Comparison of ENCODE assay signal across 16 cellular contexts in genomic region chr19:2460245-2460644, GRCh38. TPM values are rescaled to one million over a fixed set of nuclear protein-coding genes. Genes with fewer than 3 reads are reported as not detected.
A peak's percentile ranks its signal among the peaks of the same experiment; 100 is the strongest.
DNase-seq lines count a peak whose midpoint lies in the region; ATAC-seq and TF ChIP-seq lines count a peak whose summit lies in the region.
"Had no signal": no experiment of that assay in that cellular context is flagged by ENCODE, and none has a peak within 500 bp of the region (broad histone marks: within the 10 kb centered on the region; RNA-seq: fewer than 3 reads in every experiment).

No MANE protein-coding gene starts in this region.

- CTCF ChIA-PET in activated naive CD4-positive, alpha-beta T cell treated with anti-CD3 and anti-CD28 coated beads, Interleukin-2, amount 10 ng/mL, durations not matched to agents 7 days and 5 days (lab: Charles Lee) = no interaction called here
- CTCF ChIA-PET in activated naive CD4-positive, alpha-beta T cell treated with anti-CD3 and anti-CD28 coated beads for 36 hours (lab: Charles Lee) = interaction anchor here (0.6 kb wide), 1 partner anchor 721 kb away, joined by 4 read pairs; no protein-coding TSS in a partner anchor
- CTCF ChIA-PET in HEK293 (lab: Yijun Ruan, JAX) = interaction anchor here (0.9 kb wide), 1 partner anchor 160 kb away, joined by 6 read pairs; no protein-coding TSS in a partner anchor
- CTCF ChIA-PET in naive thymus-derived CD4-positive, alpha-beta T cell (lab: Charles Lee) = no interaction called here

- in situ Hi-C loops in transverse colon (cut with MboI; ENCODE audit: low pct_ligation_motif_present in 1 of 4, low pct_unique_long_range_greater_than_20kb in 1 of 4, low sequenced_read_pairs in 3 of 4) = loop anchor here in 1 of 4 donors (10.0 kb wide), 1 partner anchor 155 kb away; no protein-coding TSS in a partner anchor

- DNase-seq in activated naive CD4-positive, alpha-beta T cell treated with anti-CD3 and anti-CD28 coated beads, Interleukin-2, amount 10 ng/mL, durations not matched to agents 7 days and 5 days = no peak
- no peak for DNase-seq in activated naive CD4-positive, alpha-beta T cell treated with anti-CD3 and anti-CD28 coated beads for 36 hours
- no peak for DNase-seq in activated T-helper 2 cell treated with anti-CD3 and anti-CD28 coated beads, Interferon-gamma antibody, Interleukin-2, Interleukin-4, amounts not matched to agents 10 μg/mL and 5 μg/mL and 100 μg/mL, durations not matched to agents 14 hours and 24 hours and 36 hours (ENCODE audit: low spot score)
- no peak for DNase-seq in naive thymus-derived CD4-positive, alpha-beta T cell
- no peak for DNase-seq in left lobe of liver (ENCODE audit: low spot score)
- DNase-seq in transverse colon = no peak
- DNase-seq: DMS79 treated with DMSO at 0.1 percent for 48 hours, KBM-7, NCI-H1417 treated with DMSO at 0.1 percent for 48 hours, NCI-H1930, NCI-H446, PC-3 had no signal

- POLR2A ChIA-PET in HEK293 (lab: Yijun Ruan, JAX) = interaction anchor here (0.6 to 5.7 kb wide), 3 partner anchors 12 to 164 kb away, joined by 3 to 62 read pairs (median 3); partner anchors contain the start of gene GADD45B
- POLR2A ChIA-PET in naive thymus-derived CD4-positive, alpha-beta T cell (lab: Charles Lee) = no interaction called here

- H3K9me3 ChIP-seq in HEK293 (ENCODE audit: control insufficient read depth, insufficient read depth, low read depth, low read length) (no peaks in the 10 kb centered on the region), transverse colon (no peaks in the 10 kb centered on the region)
- no peaks in the 10 kb centered on the region for H3K9me3 ChIP-seq in naive thymus-derived CD4-positive, alpha-beta T cell (ENCODE audit: control insufficient read depth in 2 of 3, low read length in 3 of 3)

- intact Hi-C loops in activated naive CD4-positive, alpha-beta T cell treated with anti-CD3 and anti-CD28 coated beads for 36 hours (cut with micrococcal nuclease) = loop anchor here (5.0 kb wide), 1 partner anchor 298 kb away; the partner anchor contains the start of gene DOT1L
- intact Hi-C loops in activated T-helper 2 cell treated with anti-CD3 and anti-CD28 coated beads, Interferon-gamma antibody, Interleukin-2, Interleukin-4, amounts not matched to agents 10 μg/mL and 5 μg/mL and 100 μg/mL, durations not matched to agents 14 hours and 24 hours and 36 hours (cut with micrococcal nuclease) = no loop called here
- intact Hi-C loops in naive thymus-derived CD4-positive, alpha-beta T cell (cut with micrococcal nuclease) = no loop called here
- intact Hi-C loops in transverse colon (cut with DNase I; ENCODE audit: low total_unique reads) = no loop called here

- H3K4me1 Mint-ChIP-seq in activated naive CD4-positive, alpha-beta T cell treated with anti-CD3 and anti-CD28 coated beads, Interleukin-2, amount 10 ng/mL, durations not matched to agents 7 days and 5 days = peaks cover 29% of the 10 kb centered on the region
- peaks cover 13% of the 10 kb centered on the region for H3K4me1 Mint-ChIP-seq in activated naive CD4-positive, alpha-beta T cell treated with anti-CD3 and anti-CD28 coated beads for 36 hours (ENCODE audit: low read depth)
- H3K4me1 Mint-ChIP-seq in activated T-helper 2 cell treated with anti-CD3 and anti-CD28 coated beads, Interferon-gamma antibody, Interleukin-2, Interleukin-4, amounts not matched to agents 10 μg/mL and 5 μg/mL and 100 μg/mL, durations not matched to agents 14 hours and 24 hours and 36 hours (ENCODE audit: low read depth) = peaks cover 13% of the 10 kb centered on the region
- H3K4me1 Mint-ChIP-seq in naive thymus-derived CD4-positive, alpha-beta T cell = peaks cover 8 to 27% (median 15%) of the 10 kb centered on the region in 7 donors

- no peak overlapping the region for H3K4me3 ChIP-seq in HEK293 (ENCODE audit: low read depth, low read length)
- H3K4me3 ChIP-seq in naive thymus-derived CD4-positive, alpha-beta T cell (ENCODE audit: low read length) = no peak overlapping the region
- no peak overlapping the region for H3K4me3 ChIP-seq in transverse colon
- H3K4me3 ChIP-seq: SJSA1 had no signal

- no peak for TF ChIP-seq POLR2A in transverse colon (IDR thresholded peaks at IDR 0.05)

- ATAC-seq in naive thymus-derived CD4-positive, alpha-beta T cell = no peak
- no peak for ATAC-seq in GM18868 (IDR thresholded peaks at IDR 0.05; ENCODE audit: unreplicated experiment)
- ATAC-seq in left lobe of liver = no peak
- ATAC-seq: HCT116, PC-3 had no signal

- H3K27ac Mint-ChIP-seq in activated naive CD4-positive, alpha-beta T cell treated with anti-CD3 and anti-CD28 coated beads, Interleukin-2, amount 10 ng/mL, durations not matched to agents 7 days and 5 days = peak overlapping the region; percentile 16
- H3K27ac Mint-ChIP-seq in activated naive CD4-positive, alpha-beta T cell treated with anti-CD3 and anti-CD28 coated beads for 36 hours = no peak overlapping the region
- no peak overlapping the region for H3K27ac Mint-ChIP-seq in activated T-helper 2 cell treated with anti-CD3 and anti-CD28 coated beads, Interferon-gamma antibody, Interleukin-2, Interleukin-4, amounts not matched to agents 10 μg/mL and 5 μg/mL and 100 μg/mL, durations not matched to agents 14 hours and 24 hours and 36 hours
- peak overlapping the region in 1 of 9 donors; percentile 56 for H3K27ac Mint-ChIP-seq in naive thymus-derived CD4-positive, alpha-beta T cell

- 100% methylated on average over 1 of the region's 1 CpG; no CpG with 5 or more reads in 1 of the 2 donors for WGBS in transverse colon (ENCODE audit: low coverage in 1 of 2), 2 donors

- H3K36me3 ChIP-seq in HEK293 (ENCODE audit: control insufficient read depth in 2 of 2, insufficient read depth in 1 of 2, low read length in 2 of 2) (no peaks in the 10 kb centered on the region), transverse colon (no peaks in the 10 kb centered on the region)
- peaks cover 0 to 3% (median 0%) of the 10 kb centered on the region in 3 experiments for H3K36me3 ChIP-seq in naive thymus-derived CD4-positive, alpha-beta T cell (ENCODE audit: control insufficient read depth in 2 of 3, insufficient read depth in 3 of 3, low read length in 3 of 3)

- H3K4me1 ChIP-seq in HEK293 (ENCODE audit: control insufficient read depth, insufficient read depth, low read length) = no peaks in the 10 kb centered on the region; the same call in 1 of the 2 replicates
- peaks cover 12 to 14% of the 10 kb centered on the region in 2 donors for H3K4me1 ChIP-seq in naive thymus-derived CD4-positive, alpha-beta T cell (ENCODE audit: control insufficient read depth in 2 of 2, insufficient read depth in 2 of 2, low read length in 2 of 2)
- peaks cover 10 to 32% (median 30%) of the 10 kb centered on the region in 4 donors for H3K4me1 ChIP-seq in transverse colon

- H3K27ac ChIP-seq in HEK293 (ENCODE audit: extremely low read depth, low read depth, low read length) (no peak overlapping the region), transverse colon (no peak overlapping the region)
- no peak overlapping the region for H3K27ac ChIP-seq in naive thymus-derived CD4-positive, alpha-beta T cell (ENCODE audit: low read depth, low read length)
- H3K27ac ChIP-seq: SJSA1 had no signal

- TF ChIP-seq EP300 in transverse colon (IDR thresholded peaks at IDR 0.05; ENCODE audit: low read depth) = no peak

- H3K9me3 Mint-ChIP-seq in activated naive CD4-positive, alpha-beta T cell treated with anti-CD3 and anti-CD28 coated beads, Interleukin-2, amount 10 ng/mL, durations not matched to agents 7 days and 5 days = no peaks in the 10 kb centered on the region
- no peaks in the 10 kb centered on the region for H3K9me3 Mint-ChIP-seq in activated naive CD4-positive, alpha-beta T cell treated with anti-CD3 and anti-CD28 coated beads for 36 hours
- no peaks in the 10 kb centered on the region for H3K9me3 Mint-ChIP-seq in activated T-helper 2 cell treated with anti-CD3 and anti-CD28 coated beads, Interferon-gamma antibody, Interleukin-2, Interleukin-4, amounts not matched to agents 10 μg/mL and 5 μg/mL and 100 μg/mL, durations not matched to agents 14 hours and 24 hours and 36 hours
- peaks cover 0 to 2% (median 0%) of the 10 kb centered on the region in 11 donors for H3K9me3 Mint-ChIP-seq in naive thymus-derived CD4-positive, alpha-beta T cell

- peaks cover 11% of the 10 kb centered on the region for H3K27me3 Mint-ChIP-seq in activated naive CD4-positive, alpha-beta T cell treated with anti-CD3 and anti-CD28 coated beads, Interleukin-2, amount 10 ng/mL, durations not matched to agents 7 days and 5 days
- peaks cover 2% of the 10 kb centered on the region for H3K27me3 Mint-ChIP-seq in activated naive CD4-positive, alpha-beta T cell treated with anti-CD3 and anti-CD28 coated beads for 36 hours (ENCODE audit: low read depth)
- no peaks in the 10 kb centered on the region for H3K27me3 Mint-ChIP-seq in activated T-helper 2 cell treated with anti-CD3 and anti-CD28 coated beads, Interferon-gamma antibody, Interleukin-2, Interleukin-4, amounts not matched to agents 10 μg/mL and 5 μg/mL and 100 μg/mL, durations not matched to agents 14 hours and 24 hours and 36 hours (ENCODE audit: low read depth)
- H3K27me3 Mint-ChIP-seq in naive thymus-derived CD4-positive, alpha-beta T cell = no peaks in the 10 kb centered on the region

- H3K36me3 Mint-ChIP-seq in activated naive CD4-positive, alpha-beta T cell treated with anti-CD3 and anti-CD28 coated beads, Interleukin-2, amount 10 ng/mL, durations not matched to agents 7 days and 5 days = peaks cover 10% of the 10 kb centered on the region
- peaks cover 5% of the 10 kb centered on the region for H3K36me3 Mint-ChIP-seq in activated naive CD4-positive, alpha-beta T cell treated with anti-CD3 and anti-CD28 coated beads for 36 hours (ENCODE audit: low read depth)
- H3K36me3 Mint-ChIP-seq in activated T-helper 2 cell treated with anti-CD3 and anti-CD28 coated beads, Interferon-gamma antibody, Interleukin-2, Interleukin-4, amounts not matched to agents 10 μg/mL and 5 μg/mL and 100 μg/mL, durations not matched to agents 14 hours and 24 hours and 36 hours (ENCODE audit: low read depth) = peaks cover 6% of the 10 kb centered on the region
- H3K36me3 Mint-ChIP-seq in naive thymus-derived CD4-positive, alpha-beta T cell = peaks cover 0 to 8% (median 0%) of the 10 kb centered on the region in 5 donors

- TF ChIP-seq CTCF in HEK293 (tag by site-specific recombination; IDR thresholded peaks at IDR 0.05) = no peak
- TF ChIP-seq CTCF in transverse colon (IDR thresholded peaks at IDR 0.05) = no peak

- H3K27me3 ChIP-seq in naive thymus-derived CD4-positive, alpha-beta T cell (ENCODE audit: control insufficient read depth in 2 of 2, insufficient read depth in 2 of 2, low read length in 2 of 2) = no peaks in the 10 kb centered on the region
- H3K27me3 ChIP-seq in transverse colon = no peaks in the 10 kb centered on the region
- H3K27me3 ChIP-seq: SJSA1 had no signal

- H3K4me3 Mint-ChIP-seq in activated naive CD4-positive, alpha-beta T cell treated with anti-CD3 and anti-CD28 coated beads, Interleukin-2, amount 10 ng/mL, durations not matched to agents 7 days and 5 days = peak overlapping the region; percentile 36
- H3K4me3 Mint-ChIP-seq in activated naive CD4-positive, alpha-beta T cell treated with anti-CD3 and anti-CD28 coated beads for 36 hours = no peak overlapping the region
- H3K4me3 Mint-ChIP-seq in activated T-helper 2 cell treated with anti-CD3 and anti-CD28 coated beads, Interferon-gamma antibody, Interleukin-2, Interleukin-4, amounts not matched to agents 10 μg/mL and 5 μg/mL and 100 μg/mL, durations not matched to agents 14 hours and 24 hours and 36 hours (ENCODE audit: low read depth) = peak overlapping the region; percentile 42
- H3K4me3 Mint-ChIP-seq in naive thymus-derived CD4-positive, alpha-beta T cell = peak overlapping the region in 7 of 10 donors; percentile 2 to 63 (median 18)

RNA-seq across cellular contexts. Expression of gene LMNB2, which starts 3.5 kb away (rescaled TPM):
- total RNA-seq in activated naive CD4-positive, alpha-beta T cell treated with anti-CD3 and anti-CD28 coated beads for 36 hours = 100 to 1,000 TPM in 1 of 2 experiments, 10 to 100 TPM in 1; 97.7 to 101 TPM
- total RNA-seq in activated T-helper 2 cell treated with anti-CD3 and anti-CD28 coated beads, Interferon-gamma antibody, Interleukin-2, Interleukin-4, amounts not matched to agents 10 μg/mL and 5 μg/mL and 100 μg/mL, durations not matched to agents 14 hours and 24 hours and 36 hours = 111 and 115 TPM in 2 replicates
- 10 to 100 TPM; 10.8 to 86.4 (median 16.6) TPM for total RNA-seq in naive thymus-derived CD4-positive, alpha-beta T cell
- 10 to 100 TPM in 1 of 2 donors, 1 to 10 TPM in 1; 5.6 to 11.4 TPM for polyA plus RNA-seq in naive thymus-derived CD4-positive, alpha-beta T cell
- total RNA-seq in left lobe of liver (7.4 TPM), transverse colon (10 to 100 TPM; 10.8 to 23.9 (median 17.8) TPM)

RNA-seq across cellular contexts. Expression of gene GADD45B, which starts 15.7 kb away (rescaled TPM):
- 100 to 1,000 TPM; 107 to 112 TPM for total RNA-seq in activated naive CD4-positive, alpha-beta T cell treated with anti-CD3 and anti-CD28 coated beads for 36 hours
- 90.7 and 95.2 TPM in 2 replicates for total RNA-seq in activated T-helper 2 cell treated with anti-CD3 and anti-CD28 coated beads, Interferon-gamma antibody, Interleukin-2, Interleukin-4, amounts not matched to agents 10 μg/mL and 5 μg/mL and 100 μg/mL, durations not matched to agents 14 hours and 24 hours and 36 hours
- 100 to 1,000 TPM in 2 of 5 experiments, 10 to 100 TPM in 3; 71.7 to 157 (median 84.2) TPM for total RNA-seq in naive thymus-derived CD4-positive, alpha-beta T cell
- polyA plus RNA-seq in naive thymus-derived CD4-positive, alpha-beta T cell = 10 to 100 TPM; 30.1 to 38.4 TPM
- total RNA-seq in left lobe of liver = 52.1 TPM
- 100 to 1,000 TPM in 3 of 4 donors, 10 to 100 TPM in 1; 59.0 to 280 (median 167) TPM for total RNA-seq in transverse colon

RNA-seq across cellular contexts. Expression of gene TIMM13, which starts 32.9 kb away (rescaled TPM):
- 10 to 100 TPM; 67.3 to 70.8 TPM for total RNA-seq in activated naive CD4-positive, alpha-beta T cell treated with anti-CD3 and anti-CD28 coated beads for 36 hours
- total RNA-seq in activated T-helper 2 cell treated with anti-CD3 and anti-CD28 coated beads, Interferon-gamma antibody, Interleukin-2, Interleukin-4, amounts not matched to agents 10 μg/mL and 5 μg/mL and 100 μg/mL, durations not matched to agents 14 hours and 24 hours and 36 hours = 139 and 145 TPM in 2 replicates
- total RNA-seq in naive thymus-derived CD4-positive, alpha-beta T cell = 10 to 100 TPM; 31.3 to 70.8 (median 35.4) TPM
- 10 to 100 TPM; 63.6 to 75.3 TPM for polyA plus RNA-seq in naive thymus-derived CD4-positive, alpha-beta T cell
- total RNA-seq in left lobe of liver (63.9 TPM), transverse colon (10 to 100 TPM; 10.8 to 54.9 (median 30.8) TPM)

Comparison
In these comparisons a context has a peak if more than half of its experiments do, and no peak if none do; other contexts are left out.
1. CTCF ChIA-PET loops: an anchor here in activated naive CD4-positive, alpha-beta T cell treated with anti-CD3 and anti-CD28 coated beads for 36 hours (0.6 kb wide) and HEK293 (0.9 kb wide); none called in activated naive CD4-positive, alpha-beta T cell treated with anti-CD3 and anti-CD28 coated beads, Interleukin-2, amount 10 ng/mL, durations not matched to agents 7 days and 5 days and naive thymus-derived CD4-positive, alpha-beta T cell.